ENCODE assay signal across 8 cellular contexts in genomic region chr12:54191550-54192022, GRCh38. TPM values are rescaled to one million over a fixed set of nuclear protein-coding genes. Genes with fewer than 3 reads are reported as not detected.
DNase-seq lines count a peak whose midpoint lies in the region; ATAC-seq and TF ChIP-seq lines count a peak whose summit lies in the region.

No MANE protein-coding gene starts in this region.

- ATAC-seq in HG02763 (IDR thresholded peaks at IDR 0.05; ENCODE audit: unreplicated experiment): no peak

- H3K4me3 ChIP-seq in dorsolateral prefrontal cortex: peak overlapping the region in 1 of 59 donors; percentile 7

- intact Hi-C loops in dorsolateral prefrontal cortex (cut with DNase I): loop anchor here (1.0 to 10.0 kb wide), 3 partner anchors 185 to 437 kb away; partner anchors contain the start of gene CISTR (in 2 of the 2)

- peak; percentile 65 to 93 (median 84) for TF ChIP-seq CTCF in dorsolateral prefrontal cortex (IDR thresholded peaks at IDR 0.05 in 54 of 56, conservative IDR thresholded peaks at IDR 0.05 in 2 of 56; ENCODE audit: low read depth in 1 of 56, partially characterized antibody in 56 of 56)

- DNase-seq in ELF-1 (ENCODE audit: low read depth, low spot score) (peak; percentile 97), HK-2 (ENCODE audit: unreplicated experiment) (peak; percentile 82), NCI-H748 treated with DMSO at 0.1 percent for 48 hours (lab: John Stamatoyannopoulos, UW) (peak; percentile 73), dorsolateral prefrontal cortex (peak; percentile 58 to 86 (median 80)), lung microvascular endothelial cell (ENCODE audit: low read depth in 2 of 2) (peak; percentile 86 to 89)
- peak; percentile 76 to 81 for DNase-seq in activated CD4-positive, alpha-beta T cell treated with anti-CD3 and anti-CD28 coated beads, Interleukin-2, amount 50 U/mL, for 48 hours
- peak; percentile 45 to 69 (median 65) for DNase-seq in stimulated activated CD4-positive, alpha-beta T cell treated with anti-CD3 and anti-CD28 coated beads, TNF-alpha, amount 100 ng/mL, for 48 hours (ENCODE audit: low read depth in 3 of 3)

- H3K27me3 ChIP-seq in dorsolateral prefrontal cortex: peaks cover 0 to 62% (median 16%) of the 10 kb centered on the region in 45 donors

- no peak overlapping the region for H3K27ac ChIP-seq in dorsolateral prefrontal cortex

RNA-seq across cellular contexts. Expression of gene SMUG1, which starts 2.8 kb away (rescaled TPM):
- total RNA-seq in dorsolateral prefrontal cortex (10 to 100 TPM; 15.0 to 44.0 (median 30.6) TPM), lung microvascular endothelial cell (15.7 and 21.2 TPM in 2 replicates)
